20 cellular contexts compared by ENCODE assay signal in the genomic region with DNA sequence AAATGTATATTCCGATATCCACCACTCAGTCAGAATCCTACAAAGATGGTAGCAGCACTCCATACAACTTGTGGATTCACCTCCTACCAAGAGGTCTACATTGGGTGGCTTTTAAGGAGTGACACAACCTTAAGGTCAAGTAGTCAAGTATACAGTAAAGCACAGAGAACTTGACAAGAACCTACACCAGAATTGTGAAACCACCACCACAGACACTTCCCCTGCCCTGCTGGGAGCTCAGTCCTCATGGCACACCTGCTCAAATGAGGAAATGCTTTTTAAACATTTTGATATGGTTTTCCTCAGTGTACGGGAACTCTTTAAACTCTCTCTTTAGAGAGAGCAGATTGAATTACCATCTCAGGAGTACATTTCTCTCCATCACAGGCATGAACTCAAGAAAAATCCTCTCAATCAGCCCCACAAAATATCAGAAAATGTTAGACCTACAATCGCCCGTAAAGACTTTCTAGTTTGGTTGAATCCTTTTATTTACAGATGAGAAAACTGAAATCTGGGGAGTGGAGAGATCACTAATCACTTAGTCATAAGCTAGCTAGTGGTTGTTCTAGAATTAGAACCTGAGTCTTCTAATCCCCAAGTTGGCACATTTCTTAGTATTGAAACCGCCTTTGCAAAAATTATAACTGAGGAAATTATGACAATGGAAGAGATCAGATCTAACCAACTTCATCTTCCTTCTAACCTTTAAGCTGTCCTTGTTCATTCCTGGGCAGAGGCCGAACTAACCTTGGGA. TPM values are rescaled to one million over a fixed set of nuclear protein-coding genes. Genes with fewer than 3 reads are reported as not detected.
DNase-seq lines count a peak whose midpoint lies in the region; ATAC-seq lines count a peak whose summit lies in the region.
"Had no signal": no experiment of that assay in that cellular context is flagged by ENCODE, and none has a peak within 500 bp of the region (broad histone marks: within the 10 kb centered on the region; RNA-seq: fewer than 3 reads in every experiment).

No MANE protein-coding gene starts in this region.

- no peaks in the 10 kb centered on the region for H3K9me2 ChIP-seq in Karpas-422 (replicated peaks; ENCODE audit: insufficient read depth, low read length)

- H3K4me3 Mint-ChIP-seq in activated naive CD8-positive, alpha-beta T cell, result no peak overlapping the region
- H3K4me3 Mint-ChIP-seq in activated naive CD8-positive, alpha-beta T cell treated with anti-CD3 and anti-CD28 coated beads, Interleukin-2, amount 50 U/mL, for 24 hours, result no peak overlapping the region
- no peak overlapping the region for H3K4me3 Mint-ChIP-seq in activated T-helper 17 cell treated with anti-CD3 and anti-CD28 coated beads, Interleukin-2, amount 50 U/mL, for 72 hours
- H3K4me3 Mint-ChIP-seq in stimulated activated naive B cell treated with anti-CD40 and anti-IgM and Interleukin-4, amounts not matched to agents 10 μg/mL and 1 μg/mL and 100 μg/mL, for 72 hours, result no peak overlapping the region
- H3K4me3 Mint-ChIP-seq: CD4-positive, alpha-beta T cell; dendritic cell treated with granulocyte-macrophage colony-stimulating factor and Interleukin-4, amounts not matched to agents 40 ng/mL and 50 ng/mL, for 4 days; mesothelial cell of epicardium had no signal

- H3K4me2 ChIP-seq in Karpas-422 (ENCODE audit: low read depth, low read length, poor library complexity, severe bottlenecking), result no peak overlapping the region

- H3K79me2 ChIP-seq in Karpas-422 (ENCODE audit: low read length), result no peaks in the 10 kb centered on the region

- H3K27ac ChIP-seq in Karpas-422 (ENCODE audit: low read length), result no peak overlapping the region
- H3K27ac ChIP-seq: foreskin keratinocyte, WERI-Rb-1 had no signal

- no peak overlapping the region for H3K9ac ChIP-seq in Karpas-422 (ENCODE audit: low read length)

- H3K27me3 Mint-ChIP-seq in activated naive CD8-positive, alpha-beta T cell, result peaks cover 9% of the 10 kb centered on the region
- H3K27me3 Mint-ChIP-seq in activated naive CD8-positive, alpha-beta T cell treated with anti-CD3 and anti-CD28 coated beads, Interleukin-2, amount 50 U/mL, for 24 hours, result peaks cover 26% of the 10 kb centered on the region
- peaks cover 32% of the 10 kb centered on the region for H3K27me3 Mint-ChIP-seq in activated T-helper 17 cell treated with anti-CD3 and anti-CD28 coated beads, Interleukin-2, amount 50 U/mL, for 72 hours
- H3K27me3 Mint-ChIP-seq in stimulated activated naive B cell treated with anti-CD40 and anti-IgM and Interleukin-4, amounts not matched to agents 10 μg/mL and 1 μg/mL and 100 μg/mL, for 72 hours, result no peaks in the 10 kb centered on the region
- H3K27me3 Mint-ChIP-seq: dendritic cell treated with granulocyte-macrophage colony-stimulating factor and Interleukin-4, amounts not matched to agents 40 ng/mL and 50 ng/mL, for 4 days had no signal

- no peaks in the 10 kb centered on the region for H3K36me3 Mint-ChIP-seq in activated naive CD8-positive, alpha-beta T cell
- no peaks in the 10 kb centered on the region for H3K36me3 Mint-ChIP-seq in activated naive CD8-positive, alpha-beta T cell treated with anti-CD3 and anti-CD28 coated beads, Interleukin-2, amount 50 U/mL, for 24 hours (ENCODE audit: low read depth)
- no peaks in the 10 kb centered on the region for H3K36me3 Mint-ChIP-seq in activated T-helper 17 cell treated with anti-CD3 and anti-CD28 coated beads, Interleukin-2, amount 50 U/mL, for 72 hours (ENCODE audit: low read depth)
- H3K36me3 Mint-ChIP-seq in stimulated activated naive B cell treated with anti-CD40 and anti-IgM and Interleukin-4, amounts not matched to agents 10 μg/mL and 1 μg/mL and 100 μg/mL, for 72 hours, result peaks cover 0 to 2% of the 10 kb centered on the region in 2 donors
- H3K36me3 Mint-ChIP-seq: mesothelial cell of epicardium had no signal

- H3K36me3 ChIP-seq in Karpas-422 (ENCODE audit: insufficient read depth, low read length), result no peaks in the 10 kb centered on the region
- H3K36me3 ChIP-seq: HAP-1, WERI-Rb-1 had no signal

- H2AFZ ChIP-seq in Karpas-422 (ENCODE audit: low read length), result no peak overlapping the region

- no peak for DNase-seq in activated naive CD8-positive, alpha-beta T cell treated with anti-CD3 and anti-CD28 coated beads, Interleukin-2, amount 50 U/mL, for 24 hours
- DNase-seq in NAMALWA (ENCODE audit: low spot score) (peak; percentile 37), COLO829 (ENCODE audit: low spot score) (no peak), A172 (ENCODE audit: low spot score) (no peak), Karpas-422 (no peak)
- DNase-seq in stimulated activated naive B cell treated with anti-CD40 and anti-IgM and Interleukin-4, amounts not matched to agents 10 μg/mL and 1 μg/mL and 100 μg/mL, for 72 hours, result peak; percentile 29
- DNase-seq: CD4-positive, alpha-beta T cell; DMS79 treated with DMSO at 0.1 percent for 48 hours; foreskin keratinocyte; left cardiac atrium; NCI-H187; NCI-H226; stimulated activated CD8-positive, alpha-beta memory T cell treated with anti-CD3 and anti-CD28 coated beads, Interleukin-4, amount 100 ng/mL, for 48 hours; T-helper 1 cell; WERI-Rb-1 had no signal

- H3K9me3 Mint-ChIP-seq in activated naive CD8-positive, alpha-beta T cell (ENCODE audit: low read depth), result no peaks in the 10 kb centered on the region
- H3K9me3 Mint-ChIP-seq in activated naive CD8-positive, alpha-beta T cell treated with anti-CD3 and anti-CD28 coated beads, Interleukin-2, amount 50 U/mL, for 24 hours, result no peaks in the 10 kb centered on the region
- no peaks in the 10 kb centered on the region for H3K9me3 Mint-ChIP-seq in activated T-helper 17 cell treated with anti-CD3 and anti-CD28 coated beads, Interleukin-2, amount 50 U/mL, for 72 hours
- no peaks in the 10 kb centered on the region for H3K9me3 Mint-ChIP-seq in stimulated activated naive B cell treated with anti-CD40 and anti-IgM and Interleukin-4, amounts not matched to agents 10 μg/mL and 1 μg/mL and 100 μg/mL, for 72 hours
- H3K9me3 Mint-ChIP-seq: CD4-positive, alpha-beta T cell; dendritic cell treated with granulocyte-macrophage colony-stimulating factor and Interleukin-4, amounts not matched to agents 40 ng/mL and 50 ng/mL, for 4 days had no signal

- H3K27ac Mint-ChIP-seq in activated naive CD8-positive, alpha-beta T cell, result peak overlapping the region; percentile 6
- H3K27ac Mint-ChIP-seq in activated naive CD8-positive, alpha-beta T cell treated with anti-CD3 and anti-CD28 coated beads, Interleukin-2, amount 50 U/mL, for 24 hours, result no peak overlapping the region
- H3K27ac Mint-ChIP-seq in activated T-helper 17 cell treated with anti-CD3 and anti-CD28 coated beads, Interleukin-2, amount 50 U/mL, for 72 hours, result no peak overlapping the region
- peak overlapping the region; percentile 87 for H3K27ac Mint-ChIP-seq in stimulated activated naive B cell treated with anti-CD40 and anti-IgM and Interleukin-4, amounts not matched to agents 10 μg/mL and 1 μg/mL and 100 μg/mL, for 72 hours
- H3K27ac Mint-ChIP-seq: CD4-positive, alpha-beta T cell; dendritic cell treated with granulocyte-macrophage colony-stimulating factor and Interleukin-4, amounts not matched to agents 40 ng/mL and 50 ng/mL, for 4 days; mesothelial cell of epicardium had no signal

- H3K4me3 ChIP-seq in Karpas-422 (ENCODE audit: low read length), result no peak overlapping the region
- H3K4me3 ChIP-seq: HAP-1 had no signal

- H3K4me1 Mint-ChIP-seq in activated naive CD8-positive, alpha-beta T cell (ENCODE audit: low read depth), result peaks cover 9% of the 10 kb centered on the region
- H3K4me1 Mint-ChIP-seq in activated naive CD8-positive, alpha-beta T cell treated with anti-CD3 and anti-CD28 coated beads, Interleukin-2, amount 50 U/mL, for 24 hours, result peaks cover 31% of the 10 kb centered on the region
- no peaks in the 10 kb centered on the region for H3K4me1 Mint-ChIP-seq in activated T-helper 17 cell treated with anti-CD3 and anti-CD28 coated beads, Interleukin-2, amount 50 U/mL, for 72 hours
- peaks cover 15 to 40% of the 10 kb centered on the region in 2 donors for H3K4me1 Mint-ChIP-seq in stimulated activated naive B cell treated with anti-CD40 and anti-IgM and Interleukin-4, amounts not matched to agents 10 μg/mL and 1 μg/mL and 100 μg/mL, for 72 hours

- no peaks in the 10 kb centered on the region for H3K9me3 ChIP-seq in Karpas-422 (ENCODE audit: low read length)
- H3K9me3 ChIP-seq: HAP-1 had no signal

- H3K4me1 ChIP-seq in Karpas-422 (ENCODE audit: low read length), result no peaks in the 10 kb centered on the region
- H3K4me1 ChIP-seq: foreskin keratinocyte, HAP-1 had no signal

- ATAC-seq in activated naive CD8-positive, alpha-beta T cell treated with anti-CD3 and anti-CD28 coated beads, Interleukin-2, amount 50 U/mL, for 24 hours, result no peak
- peak; percentile 37 for ATAC-seq in activated T-helper 17 cell treated with anti-CD3 and anti-CD28 coated beads, Interleukin-2, amount 50 U/mL, for 72 hours (replicated peaks)
- peak; percentile 87 to 93 for ATAC-seq in stimulated activated naive B cell treated with anti-CD40 and anti-IgM and Interleukin-4, amounts not matched to agents 10 μg/mL and 1 μg/mL and 100 μg/mL, for 72 hours (replicated peaks)
- ATAC-seq: foreskin keratinocyte, left cardiac atrium had no signal

- H4K20me1 ChIP-seq in Karpas-422 (ENCODE audit: insufficient read depth, low read depth, low read length), result no peaks in the 10 kb centered on the region

- H3K27me3 ChIP-seq in Karpas-422 (ENCODE audit: low read length), result no peaks in the 10 kb centered on the region

RNA-seq across cellular contexts. Expression of gene NR4A3, which starts 38.5 kb away (rescaled TPM):
- total RNA-seq in activated T-helper 17 cell treated with anti-CD3 and anti-CD28 coated beads, Interleukin-2, amount 50 U/mL, for 72 hours, result 10 to 100 TPM in 1 of 2 donors, 1 to 10 TPM in 1; 4.8 to 42.0 TPM
- total RNA-seq in A172 (2014; rRNA removed; shearing (Covaris generic)), result 0.02 TPM in 1 of 2 replicates, not detected in the other
- 0.18 and 0.45 TPM in 2 replicates for total RNA-seq in Karpas-422 (2014; rRNA removed; shearing (Covaris generic); ENCODE audit: low replicate concordance)

Comparison
In these comparisons a context has a peak if more than half of its experiments do, and no peak if none do; other contexts are left out.
1. H3K27ac Mint-ChIP-seq: peak in activated naive CD8-positive, alpha-beta T cell (single experiment) and stimulated activated naive B cell treated with anti-CD40 and anti-IgM and Interleukin-4, amounts not matched to agents 10 μg/mL and 1 μg/mL and 100 μg/mL, for 72 hours (single experiment); none in activated naive CD8-positive, alpha-beta T cell treated with anti-CD3 and anti-CD28 coated beads, Interleukin-2, amount 50 U/mL, for 24 hours (single experiment) and activated T-helper 17 cell treated with anti-CD3 and anti-CD28 coated beads, Interleukin-2, amount 50 U/mL, for 72 hours (single experiment).
2. DNase-seq: peak in NAMALWA (single experiment) and stimulated activated naive B cell treated with anti-CD40 and anti-IgM and Interleukin-4, amounts not matched to agents 10 μg/mL and 1 μg/mL and 100 μg/mL, for 72 hours (single experiment); none in activated naive CD8-positive, alpha-beta T cell treated with anti-CD3 and anti-CD28 coated beads, Interleukin-2, amount 50 U/mL, for 24 hours (single experiment), COLO829 (single experiment), A172 (single experiment) and Karpas-422 (single experiment).